ENCODE assay signal across 8 cellular contexts in the genomic region with DNA sequence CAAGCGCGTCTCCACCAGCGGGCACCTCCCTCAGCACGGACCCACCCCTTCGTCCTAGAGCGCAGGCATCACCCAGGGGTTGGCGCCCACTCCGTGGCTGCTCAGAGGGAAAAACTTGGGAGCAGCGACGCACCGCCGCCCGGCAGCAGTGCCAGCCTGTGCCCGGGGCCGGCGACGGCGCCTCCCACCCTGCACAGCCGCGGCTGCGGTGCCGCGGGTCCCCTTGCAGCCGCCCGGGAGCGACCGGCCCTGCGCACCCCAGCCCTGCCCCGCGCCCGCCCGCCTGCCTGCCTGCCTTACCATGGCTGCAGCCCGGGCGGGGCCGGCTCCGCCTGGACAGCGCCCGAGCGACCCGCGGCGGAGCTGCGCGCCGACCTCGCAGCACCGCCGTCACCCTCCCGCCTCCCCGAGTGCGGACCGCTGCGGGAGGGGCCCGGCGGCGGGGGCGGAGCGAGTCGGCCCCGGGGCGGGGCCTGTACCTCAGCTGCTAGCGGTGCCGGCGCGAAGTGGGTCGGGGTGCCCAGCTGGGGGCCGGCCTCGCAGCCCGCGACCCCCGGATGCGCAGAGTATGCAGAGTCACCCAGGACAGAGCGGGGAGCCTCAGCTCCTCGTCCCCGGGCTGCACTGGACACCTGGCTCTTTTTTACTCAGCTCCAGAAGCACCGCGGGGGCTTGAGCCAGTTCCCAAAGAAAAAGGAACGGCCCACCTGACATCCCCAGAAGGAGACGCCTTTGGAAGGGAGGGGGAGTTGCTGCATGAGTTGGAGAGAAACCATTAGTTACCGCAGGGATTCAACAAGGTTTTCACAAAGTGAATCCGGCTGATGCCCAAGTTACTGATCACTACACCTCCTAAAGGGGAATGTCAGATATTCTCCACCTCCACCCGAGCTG. TPM values are rescaled to one million over a fixed set of nuclear protein-coding genes. Genes with fewer than 3 reads are reported as not detected.
A peak's percentile ranks its signal among the peaks of the same experiment; 100 is the strongest.
DNase-seq lines count a peak whose midpoint lies in the region; ATAC-seq and TF ChIP-seq lines count a peak whose summit lies in the region.

No MANE protein-coding gene starts in this region.

- no peak overlapping the region for H2AFZ ChIP-seq in H9 (ENCODE audit: low read length)

- H3K9ac ChIP-seq in H9 (ENCODE audit: extremely low read depth, insufficient read length, low read length): peak overlapping the region; percentile 28

- H3K27ac Mint-ChIP-seq in H9: peak overlapping the region in 1 of 3 experiments; percentile 10; a peak in 1 of 7 replicates

- no peak for ATAC-seq in HG03175 (IDR thresholded peaks at IDR 0.05; ENCODE audit: unreplicated experiment)

- TF ChIP-seq POLR2A in esophagus squamous epithelium (IDR thresholded peaks at IDR 0.05): no peak
- TF ChIP-seq POLR2A in stomach (IDR thresholded peaks at IDR 0.05): no peak

- no peak overlapping the region for H2BK120ac ChIP-seq in H9 (ENCODE audit: low read depth, low read length, poor library complexity, severe bottlenecking)

- H3K36me3 ChIP-seq in BJ (ENCODE audit: control insufficient read depth, insufficient read depth, low read length) (no peaks in the 10 kb centered on the region), esophagus squamous epithelium (no peaks in the 10 kb centered on the region), muscle layer of duodenum (ENCODE audit: control insufficient read depth in 1 of 2, insufficient read depth in 2 of 2, low read length in 2 of 2) (no peaks in the 10 kb centered on the region), stomach (no peaks in the 10 kb centered on the region)

- no peaks in the 10 kb centered on the region for H3K9me3 Mint-ChIP-seq in H9

- H3K9me3 ChIP-seq in H9 (ENCODE audit: control insufficient read depth, low read depth, low read length) (no peaks in the 10 kb centered on the region), esophagus squamous epithelium (no peaks in the 10 kb centered on the region), muscle layer of duodenum (ENCODE audit: control insufficient read depth in 1 of 2, low read length in 2 of 2) (no peaks in the 10 kb centered on the region), stomach (no peaks in the 10 kb centered on the region)

- H2BK5ac ChIP-seq in H9 (ENCODE audit: insufficient read length, low read length): no peak overlapping the region

- no peak overlapping the region for H2BK20ac ChIP-seq in H9 (ENCODE audit: low read depth, low read length, poor library complexity, severe bottlenecking)

- peaks cover 3% of the 10 kb centered on the region; the same call in 1 of the 2 replicates for H3K27me3 ChIP-seq in BJ (ENCODE audit: control insufficient read depth, insufficient read depth, low read length)
- H3K27me3 ChIP-seq in H9 (ENCODE audit: insufficient read depth, low read length): no peaks in the 10 kb centered on the region
- peaks cover 0 to 15% (median 0%) of the 10 kb centered on the region in 4 donors for H3K27me3 ChIP-seq in esophagus squamous epithelium
- H3K27me3 ChIP-seq in muscle layer of duodenum (ENCODE audit: low read depth, low read length): no peaks in the 10 kb centered on the region
- H3K27me3 ChIP-seq in stomach: peaks cover 0 to 5% (median 0%) of the 10 kb centered on the region in 3 donors

- intact Hi-C loops in esophagus squamous epithelium (cut with DNase I) (no loop called here), stomach (cut with DNase I; ENCODE audit: low total_unique reads) (no loop called here)

- POLR2A ChIA-PET in BJ (lab: Charles Lee): no interaction called here

- H2BK15ac ChIP-seq in H9 (ENCODE audit: low read depth, low read length): no peak overlapping the region

- 0 out of 2 replicates have a peak, but pooled peaks cover 2% of the 10 kb centered on the region for H3K4me1 ChIP-seq in H9 (ENCODE audit: insufficient read depth, low read length)
- H3K4me1 ChIP-seq in esophagus squamous epithelium: peaks cover 7 to 47% (median 11%) of the 10 kb centered on the region in 3 donors
- peaks cover 0 to 18% of the 10 kb centered on the region in 2 donors for H3K4me1 ChIP-seq in muscle layer of duodenum (ENCODE audit: control insufficient read depth in 1 of 2, insufficient read depth in 2 of 2, low read length in 2 of 2)
- H3K4me1 ChIP-seq in stomach: peaks cover 7 to 42% (median 26%) of the 10 kb centered on the region in 4 donors

- H3K23ac ChIP-seq in H9 (ENCODE audit: insufficient read length, low read depth, low read length): no peak overlapping the region

- H2BK12ac ChIP-seq in H9 (ENCODE audit: insufficient read length, low read depth, low read length): no peak overlapping the region

- peaks cover 58% of the 10 kb centered on the region for H3K27me3 Mint-ChIP-seq in H9 (ENCODE audit: low read depth)

- H3K4ac ChIP-seq in H9 (ENCODE audit: low read depth, low read length): no peak overlapping the region

- peak overlapping the region; percentile 88 for H3K4me2 ChIP-seq in H9 (ENCODE audit: insufficient read depth, insufficient read length, low read length)

- H3K4me3 ChIP-seq in BJ (ENCODE audit: low read depth, low read length) (peak overlapping the region; percentile 39), esophagus squamous epithelium (peak overlapping the region; percentile 32 to 78 (median 52)), muscle layer of duodenum (ENCODE audit: low read depth in 1 of 2, low read length in 2 of 2) (peak overlapping the region; percentile 47 to 71), stomach (peak overlapping the region; percentile 57 to 60 (median 58))

- H3K79me2 ChIP-seq in H9 (ENCODE audit: insufficient read depth, low read length): no peaks in the 10 kb centered on the region

- peaks cover 29 to 50% of the 10 kb centered on the region in 2 experiments for H3K4me1 Mint-ChIP-seq in H9

- H3K18ac ChIP-seq in H9 (ENCODE audit: insufficient read length, low read depth, low read length): no peak overlapping the region

- H3K23me2 ChIP-seq in H9 (ENCODE audit: insufficient read length, low read depth, low read length, poor library complexity, severe bottlenecking): peaks cover 5% of the 10 kb centered on the region

- no peak overlapping the region for H3K56ac ChIP-seq in H9 (ENCODE audit: insufficient read length, low read depth, low read length)

- TF ChIP-seq EP300 in stomach (IDR thresholded peaks at IDR 0.05): no peak

- TF ChIP-seq CTCF in BJ (IDR thresholded peaks at IDR 0.05; ENCODE audit: insufficient read depth, low read depth, low read length) (no peak), H9 (conservative IDR thresholded peaks at IDR 0.05) (no peak), esophagus squamous epithelium (IDR thresholded peaks at IDR 0.05) (no peak), stomach (IDR thresholded peaks at IDR 0.05) (no peak)

- no peak overlapping the region for H3T11ph ChIP-seq in H9 (ENCODE audit: low read length)

- WGBS in H9 (ENCODE audit: extremely low coverage, insufficient read length, low lambda C conversion rate): no CpG with 5 or more reads among the region's 82 CpGs
- 6 to 30% methylated on average over 5 to 21 of the region's 82 CpGs for WGBS in esophagus squamous epithelium, 2 donors
- WGBS in stomach, 5 donors: 2 to 6% (median 3%) methylated on average over 16 to 82 of the region's 82 CpGs

- no peak overlapping the region for H4K5ac ChIP-seq in H9 (ENCODE audit: insufficient read length, low read depth, low read length)

- DNase-seq in BJ (ENCODE audit: low read depth) (no peak), H9 (peak; percentile 85), NCI-H69 (lab: John Stamatoyannopoulos, UW) (peak; percentile 79), activated T-helper 1 cell treated with Interleukin-2 at 50 U/mL for 16 hours (ENCODE audit: low read depth) (peak; percentile 59), esophagus squamous epithelium (lab: John Stamatoyannopoulos, UW) (no peak), stomach (peak; percentile 68)

- no peaks in the 10 kb centered on the region for H4K20me1 ChIP-seq in H9 (ENCODE audit: control insufficient read depth, insufficient read depth, insufficient read length)

- no peaks in the 10 kb centered on the region for H3K79me1 ChIP-seq in H9 (ENCODE audit: insufficient read depth, low read depth, low read length, poor library complexity, severe bottlenecking)

- H3K27ac ChIP-seq in H9 (ENCODE audit: insufficient read length, low read depth, low read length): no peak overlapping the region
- peak overlapping the region in 3 of 4 donors; percentile 35 to 75 (median 72) for H3K27ac ChIP-seq in esophagus squamous epithelium
- no peak overlapping the region for H3K27ac ChIP-seq in muscle layer of duodenum (ENCODE audit: low read length)
- peak overlapping the region; percentile 10 to 75 (median 38) for H3K27ac ChIP-seq in stomach

- peak overlapping the region; percentile 67 to 83 for H3K4me3 Mint-ChIP-seq in H9

- CTCF ChIA-PET in BJ (lab: Yijun Ruan, JAX): interaction anchor here (1.0 to 1.5 kb wide), 4 partner anchors 12 to 31 kb away, joined by 3 read pairs; a partner anchor contains a TSS

- H4K8ac ChIP-seq in H9 (replicated peaks; ENCODE audit: insufficient read length, low read depth, low read length): no peak overlapping the region

- no peak overlapping the region for H2AK5ac ChIP-seq in H9 (ENCODE audit: insufficient read length, low read length)

- no peak overlapping the region for H4K91ac ChIP-seq in H9 (ENCODE audit: insufficient read length, low read depth, low read length)

- no peaks in the 10 kb centered on the region for H3K36me3 Mint-ChIP-seq in H9 (ENCODE audit: insufficient read depth in 1 of 3, low read depth in 3 of 3)

- no peak overlapping the region for H3K14ac ChIP-seq in H9 (ENCODE audit: insufficient read depth, low read length)

RNA-seq across cellular contexts. Expression of a gene that starts 17.5 kb away (rescaled TPM):
- polyA plus RNA-seq in BJ (2011; rRNA removed): 19.5 and 35.2 TPM in 2 replicates
- polyA minus RNA-seq in BJ (2011; rRNA and poly(A)+ RNA removed): 75.9 and 96.9 TPM in 2 replicates
- total RNA-seq in H9 (2021): 20.7 and 31.2 TPM in 2 replicates
- total RNA-seq in esophagus squamous epithelium: 10 to 100 TPM; 21.7 to 34.5 (median 28.0) TPM
- total RNA-seq in stomach: 100 to 1,000 TPM in 1 of 5 donors, 10 to 100 TPM in 4; 24.3 to 126 (median 29.9) TPM
- 1 to 10 TPM; 5.8 to 9.1 (median 7.1) TPM for polyA plus RNA-seq in stomach

RNA-seq across cellular contexts. Expression of a gene that starts 43.7 kb away (rescaled TPM):
- polyA plus RNA-seq in BJ (2011; rRNA removed) (not detected in 2 replicates), stomach (not detected)
- polyA minus RNA-seq in BJ (2011; rRNA and poly(A)+ RNA removed): not detected in 2 replicates
- total RNA-seq in H9 (2021) (not detected in 2 replicates), esophagus squamous epithelium (under 1 TPM in 1 of 4 donors, not detected in 3; under 0.01 TPM), stomach (under 1 TPM in 1 of 5 donors, not detected in 4; 0.18 TPM)

Comparison
In these comparisons a context has a peak if more than half of its experiments do, and no peak if none do; other contexts are left out.
1. DNase-seq: peak in H9 (single experiment), NCI-H69 (single experiment), activated T-helper 1 cell treated with Interleukin-2 at 50 U/mL for 16 hours (single experiment) and stomach (single experiment); none in BJ (single experiment) and esophagus squamous epithelium (single experiment).
2. H3K27ac ChIP-seq: peak in esophagus squamous epithelium (3 of 4) and stomach (5 of 5); none in H9 (single experiment) and muscle layer of duodenum (single experiment).
3. Peak in every context shown above with its lines, with median percentiles within 50 percentile points of each other: H3K4me3 ChIP-seq.